In the genomic region with DNA sequence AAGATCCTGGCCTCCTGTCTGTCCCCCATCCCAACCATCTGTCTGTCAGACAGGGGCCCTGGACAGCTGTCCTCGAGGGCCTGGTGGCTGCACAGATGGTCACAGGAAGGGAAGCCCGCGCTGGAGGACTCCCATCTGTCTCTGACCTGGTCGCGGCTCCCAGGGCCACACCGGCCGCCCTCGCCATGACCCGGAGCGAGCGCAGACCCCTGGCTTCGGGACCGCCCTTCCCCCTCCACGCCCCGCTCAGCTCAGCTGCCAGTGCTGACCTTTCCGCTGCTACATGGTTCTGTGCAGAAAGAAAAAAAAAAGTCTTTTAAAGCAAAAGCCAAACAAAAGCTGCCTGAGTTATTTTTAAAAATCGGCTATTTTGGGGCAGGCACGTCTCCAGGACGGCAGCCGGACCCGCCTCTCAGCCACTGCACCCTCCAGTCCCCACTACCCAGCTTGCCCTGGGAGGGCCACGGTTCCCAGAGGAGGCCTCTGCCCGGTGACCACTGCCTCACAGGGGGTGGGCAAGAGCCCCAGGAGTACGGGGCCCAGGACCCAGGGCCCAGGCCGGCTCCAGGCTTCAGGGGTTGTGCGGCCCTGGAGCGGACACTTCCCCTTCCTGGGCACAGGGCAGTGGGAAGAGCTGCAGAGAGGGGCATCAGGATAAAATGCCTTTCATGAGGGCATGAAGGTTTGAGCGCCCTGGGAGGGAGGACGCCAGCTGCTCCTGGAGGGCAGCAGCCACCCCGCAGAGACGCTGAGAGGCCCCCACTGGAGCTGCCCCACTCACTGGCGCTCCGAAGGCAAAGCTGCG, we compare ENCODE assay signal across 1 cellular context.
TF ChIP-seq lines count a peak whose summit lies in the region.

No MANE protein-coding gene starts in this region.

TF ChIP-seq in HepG2, 621 proteins besides CTCF, POLR2A, EP300 and RAD21 (continued from another document and continues in another):
- TF ChIP-seq ZNF605 (CRISPR knock-in tag; IDR thresholded peaks at IDR 0.05) (no peak), TERF1 (CRISPR knock-in tag; IDR thresholded peaks at IDR 0.05) (no peak), ZNF552 (CRISPR knock-in tag; IDR thresholded peaks at IDR 0.05; ENCODE audit: borderline replicate concordance) (no peak), TCF7 (IDR thresholded peaks at IDR 0.05; ENCODE audit: low read depth) (no peak), HMGXB3 (CRISPR knock-in tag; IDR thresholded peaks at IDR 0.05; ENCODE audit: borderline replicate concordance) (no peak), ZNF556 (CRISPR knock-in tag; IDR thresholded peaks at IDR 0.05; ENCODE audit: borderline replicate concordance) (no peak), KDM5B (CRISPR knock-in tag; IDR thresholded peaks at IDR 0.05; ENCODE audit: borderline replicate concordance) (no peak), DNMT3B (CRISPR knock-in tag; conservative IDR thresholded peaks at IDR 0.05) (no peak), ZNF761 (CRISPR knock-in tag; conservative IDR thresholded peaks at IDR 0.05) (no peak), ZNF749 (CRISPR knock-in tag; IDR thresholded peaks at IDR 0.05; ENCODE audit: borderline replicate concordance) (no peak), AHR (CRISPR knock-in tag; IDR thresholded peaks at IDR 0.05) (no peak), ZMYM4 (CRISPR knock-in tag; IDR thresholded peaks at IDR 0.05) (no peak), ZNF569 (CRISPR knock-in tag; IDR thresholded peaks at IDR 0.05; ENCODE audit: borderline replicate concordance) (no peak), SCMH1 (CRISPR knock-in tag; IDR thresholded peaks at IDR 0.05; ENCODE audit: borderline replicate concordance) (no peak), SNAI1 (CRISPR knock-in tag; IDR thresholded peaks at IDR 0.05; ENCODE audit: borderline replicate concordance) (no peak), TCF7L2 (IDR thresholded peaks at IDR 0.05; ENCODE audit: low read depth, low read length) (no peak), SOX13 (IDR thresholded peaks at IDR 0.05) (no peak), SOX13 (CRISPR knock-in tag; conservative IDR thresholded peaks at IDR 0.05 in 1 of 2, IDR thresholded peaks at IDR 0.05 in 1 of 2) (no peak), ZFP41 (CRISPR knock-in tag; IDR thresholded peaks at IDR 0.05; ENCODE audit: borderline replicate concordance) (no peak), MXI1 (IDR thresholded peaks at IDR 0.05; ENCODE audit: borderline replicate concordance, low read depth, low read length) (0 out of 3 replicates have a peak, but pooled peaks have one; percentile 21), GFI1 (CRISPR knock-in tag; IDR thresholded peaks at IDR 0.05; ENCODE audit: borderline replicate concordance) (no peak), LCORL (IDR thresholded peaks at IDR 0.05) (no peak), LCORL (CRISPR knock-in tag; IDR thresholded peaks at IDR 0.05) (no peak), ZNF589 (CRISPR knock-in tag; conservative IDR thresholded peaks at IDR 0.05) (no peak), E2F2 (CRISPR knock-in tag; IDR thresholded peaks at IDR 0.05; ENCODE audit: borderline replicate concordance) (no peak), NFRKB (IDR thresholded peaks at IDR 0.05) (no peak), FOXA1 (IDR thresholded peaks at IDR 0.05) (no peak), FOXA1 (CRISPR knock-in tag; IDR thresholded peaks at IDR 0.05) (no peak), NCOA5 (CRISPR knock-in tag; IDR thresholded peaks at IDR 0.05) (no peak), KLF13 (CRISPR knock-in tag; IDR thresholded peaks at IDR 0.05) (no peak), ZNF296 (CRISPR knock-in tag; conservative IDR thresholded peaks at IDR 0.05) (no peak), ZNF792 (CRISPR knock-in tag; IDR thresholded peaks at IDR 0.05) (no peak), ZNF557 (CRISPR knock-in tag; IDR thresholded peaks at IDR 0.05) (no peak), XBP1 (CRISPR knock-in tag; IDR thresholded peaks at IDR 0.05) (no peak), ZNF280D (CRISPR knock-in tag; IDR thresholded peaks at IDR 0.05) (no peak), ZNF274 (CRISPR knock-in tag; IDR thresholded peaks at IDR 0.05) (no peak), SMAD9 (CRISPR knock-in tag; IDR thresholded peaks at IDR 0.05) (no peak)
- TF ChIP-seq, protein P1, sequence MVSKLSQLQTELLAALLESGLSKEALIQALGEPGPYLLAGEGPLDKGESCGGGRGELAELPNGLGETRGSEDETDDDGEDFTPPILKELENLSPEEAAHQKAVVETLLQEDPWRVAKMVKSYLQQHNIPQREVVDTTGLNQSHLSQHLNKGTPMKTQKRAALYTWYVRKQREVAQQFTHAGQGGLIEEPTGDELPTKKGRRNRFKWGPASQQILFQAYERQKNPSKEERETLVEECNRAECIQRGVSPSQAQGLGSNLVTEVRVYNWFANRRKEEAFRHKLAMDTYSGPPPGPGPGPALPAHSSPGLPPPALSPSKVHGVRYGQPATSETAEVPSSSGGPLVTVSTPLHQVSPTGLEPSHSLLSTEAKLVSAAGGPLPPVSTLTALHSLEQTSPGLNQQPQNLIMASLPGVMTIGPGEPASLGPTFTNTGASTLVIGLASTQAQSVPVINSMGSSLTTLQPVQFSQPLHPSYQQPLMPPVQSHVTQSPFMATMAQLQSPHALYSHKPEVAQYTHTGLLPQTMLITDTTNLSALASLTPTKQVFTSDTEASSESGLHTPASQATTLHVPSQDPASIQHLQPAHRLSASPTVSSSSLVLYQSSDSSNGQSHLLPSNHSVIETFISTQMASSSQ (IDR thresholded peaks at IDR 0.05; ENCODE audit: low read depth): no peak
- TF ChIP-seq, protein P1 (CRISPR knock-in tag; IDR thresholded peaks at IDR 0.05; ENCODE audit: borderline replicate concordance): no peak
- TF ChIP-seq, protein P2, sequence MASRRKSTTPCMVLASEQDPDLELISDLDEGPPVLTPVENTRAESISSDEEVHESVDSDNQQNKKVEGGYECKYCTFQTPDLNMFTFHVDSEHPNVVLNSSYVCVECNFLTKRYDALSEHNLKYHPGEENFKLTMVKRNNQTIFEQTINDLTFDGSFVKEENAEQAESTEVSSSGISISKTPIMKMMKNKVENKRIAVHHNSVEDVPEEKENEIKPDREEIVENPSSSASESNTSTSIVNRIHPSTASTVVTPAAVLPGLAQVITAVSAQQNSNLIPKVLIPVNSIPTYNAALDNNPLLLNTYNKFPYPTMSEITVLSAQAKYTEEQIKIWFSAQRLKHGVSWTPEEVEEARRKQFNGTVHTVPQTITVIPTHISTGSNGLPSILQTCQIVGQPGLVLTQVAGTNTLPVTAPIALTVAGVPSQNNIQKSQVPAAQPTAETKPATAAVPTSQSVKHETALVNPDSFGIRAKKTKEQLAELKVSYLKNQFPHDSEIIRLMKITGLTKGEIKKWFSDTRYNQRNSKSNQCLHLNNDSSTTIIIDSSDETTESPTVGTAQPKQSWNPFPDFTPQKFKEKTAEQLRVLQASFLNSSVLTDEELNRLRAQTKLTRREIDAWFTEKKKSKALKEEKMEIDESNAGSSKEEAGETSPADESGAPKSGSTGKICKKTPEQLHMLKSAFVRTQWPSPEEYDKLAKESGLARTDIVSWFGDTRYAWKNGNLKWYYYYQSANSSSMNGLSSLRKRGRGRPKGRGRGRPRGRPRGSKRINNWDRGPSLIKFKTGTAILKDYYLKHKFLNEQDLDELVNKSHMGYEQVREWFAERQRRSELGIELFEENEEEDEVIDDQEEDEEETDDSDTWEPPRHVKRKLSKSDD (CRISPR knock-in tag; IDR thresholded peaks at IDR 0.05; ENCODE audit: low read depth): no peak
- TF ChIP-seq, protein P3, sequence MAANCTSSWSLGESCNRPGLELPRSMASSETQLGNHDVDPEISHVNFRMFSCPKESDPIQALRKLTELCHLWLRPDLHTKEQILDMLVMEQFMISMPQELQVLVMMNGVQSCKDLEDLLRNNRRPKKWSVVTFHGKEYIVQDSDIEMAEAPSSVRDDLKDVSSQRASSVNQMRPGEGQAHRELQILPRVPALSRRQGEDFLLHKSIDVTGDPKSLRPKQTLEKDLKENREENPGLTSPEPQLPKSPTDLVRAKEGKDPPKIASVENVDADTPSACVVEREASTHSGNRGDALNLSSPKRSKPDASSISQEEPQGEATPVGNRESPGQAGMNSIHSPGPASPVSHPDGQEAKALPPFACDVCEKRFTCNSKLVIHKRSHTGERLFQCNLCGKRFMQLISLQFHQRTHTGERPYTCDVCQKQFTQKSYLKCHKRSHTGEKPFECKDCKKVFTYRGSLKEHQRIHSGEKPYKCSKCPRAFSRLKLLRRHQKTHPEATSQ (CRISPR knock-in tag; IDR thresholded peaks at IDR 0.05; ENCODE audit: borderline replicate concordance): no peak
- TF ChIP-seq, protein P4, sequence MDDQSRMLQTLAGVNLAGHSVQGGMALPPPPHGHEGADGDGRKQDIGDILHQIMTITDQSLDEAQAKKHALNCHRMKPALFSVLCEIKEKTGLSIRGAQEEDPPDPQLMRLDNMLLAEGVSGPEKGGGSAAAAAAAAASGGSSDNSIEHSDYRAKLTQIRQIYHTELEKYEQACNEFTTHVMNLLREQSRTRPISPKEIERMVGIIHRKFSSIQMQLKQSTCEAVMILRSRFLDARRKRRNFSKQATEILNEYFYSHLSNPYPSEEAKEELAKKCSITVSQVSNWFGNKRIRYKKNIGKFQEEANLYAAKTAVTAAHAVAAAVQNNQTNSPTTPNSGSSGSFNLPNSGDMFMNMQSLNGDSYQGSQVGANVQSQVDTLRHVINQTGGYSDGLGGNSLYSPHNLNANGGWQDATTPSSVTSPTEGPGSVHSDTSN (CRISPR knock-in tag; IDR thresholded peaks at IDR 0.05; ENCODE audit: borderline replicate concordance): no peak
